In genomic region chr12:131116437-131117117, GRCh38 we compare ENCODE assay signal across 9 cellular contexts.
DNase-seq lines count a peak whose midpoint lies in the region; ATAC-seq and TF ChIP-seq lines count a peak whose summit lies in the region.
"Had no signal": no experiment of that assay in that cellular context is flagged by ENCODE, and none has a peak within 500 bp of the region (broad histone marks: within the 10 kb centered on the region; RNA-seq: fewer than 3 reads in every experiment).

No MANE protein-coding gene starts in this region.

- H2BK120ac ChIP-seq in IMR-90 (ENCODE audit: low read depth, low read length): no peak overlapping the region

- no peak overlapping the region for H4K8ac ChIP-seq in IMR-90 (ENCODE audit: low read depth in 2 of 2, low read length in 2 of 2)

- H3K27me3 ChIP-seq in BLaER1 (no peaks in the 10 kb centered on the region), IMR-90 (ENCODE audit: control insufficient read depth, insufficient read depth, low read length) (no peaks in the 10 kb centered on the region), dorsolateral prefrontal cortex (no peaks in the 10 kb centered on the region)

- H3K36me3 ChIP-seq in BLaER1 (peaks cover 36% of the 10 kb centered on the region; the same call in 1 of the 2 replicates), IMR-90 (ENCODE audit: control insufficient read depth, insufficient read depth, low read length) (no peaks in the 10 kb centered on the region)

- H3K4me3 Mint-ChIP-seq in nephron: no peak overlapping the region
- H3K4me3 Mint-ChIP-seq in activated naive CD4-positive, alpha-beta T cell treated with anti-CD3 and anti-CD28 coated beads, Interleukin-2, amount 10 ng/mL, durations not matched to agents 7 days and 5 days: no peak overlapping the region

- H3K27ac ChIP-seq in BLaER1: no peak overlapping the region
- H3K27ac ChIP-seq in IMR-90 (ENCODE audit: insufficient read depth, low read length): no peak overlapping the region
- H3K27ac ChIP-seq in dorsolateral prefrontal cortex: peak overlapping the region in 35 of 59 donors; percentile 2 to 75 (median 35)

- no peaks in the 10 kb centered on the region for H4K20me1 ChIP-seq in BLaER1
- no peaks in the 10 kb centered on the region for H4K20me1 ChIP-seq in IMR-90 (ENCODE audit: insufficient read depth, low read length)

- no peak overlapping the region for H3K14ac ChIP-seq in IMR-90 (replicated peaks; ENCODE audit: low read depth, low read length)

- TF ChIP-seq POLR2A in IMR-90 (IDR thresholded peaks at IDR 0.05; ENCODE audit: low read depth, low read length): no peak

- no peak overlapping the region for H2BK5ac ChIP-seq in IMR-90 (ENCODE audit: low read depth, low read length, poor library complexity, severe bottlenecking)

- H3K4me1 Mint-ChIP-seq in nephron: peaks cover 42% of the 10 kb centered on the region
- no peaks in the 10 kb centered on the region for H3K4me1 Mint-ChIP-seq in activated naive CD4-positive, alpha-beta T cell treated with anti-CD3 and anti-CD28 coated beads, Interleukin-2, amount 10 ng/mL, durations not matched to agents 7 days and 5 days

- H3K4ac ChIP-seq in IMR-90 (ENCODE audit: low read depth, low read length): no peak overlapping the region

- H2AK9ac ChIP-seq in IMR-90 (replicated peaks; ENCODE audit: low read depth, low read length, poor library complexity): no peak overlapping the region

- CTCF ChIA-PET in IMR-90 (lab: Yijun Ruan, JAX): no interaction called here
- CTCF ChIA-PET in activated naive CD4-positive, alpha-beta T cell treated with anti-CD3 and anti-CD28 coated beads, Interleukin-2, amount 10 ng/mL, durations not matched to agents 7 days and 5 days (lab: Charles Lee): interaction anchor here (2.1 to 3.9 kb wide), 3 partner anchors 12 to 16 kb away, joined by 10 to 22 read pairs (median 11); no protein-coding TSS in a partner anchor

- dilution Hi-C loops in IMR-90 (cut with HindIII; ENCODE audit: low sequenced_read_pairs, unreplicated experiment): no loop called here

- no peak for TF ChIP-seq RAD21 in IMR-90 (IDR thresholded peaks at IDR 0.05; ENCODE audit: low read length)

- TF ChIP-seq CTCF in IMR-90 (conservative IDR thresholded peaks at IDR 0.05; ENCODE audit: low read depth, low read length) (no peak), dorsolateral prefrontal cortex (IDR thresholded peaks at IDR 0.05 in 54 of 56, conservative IDR thresholded peaks at IDR 0.05 in 2 of 56; ENCODE audit: low read depth in 1 of 56, partially characterized antibody in 56 of 56) (peak in 52 of 56 donors; percentile 22 to 68 (median 50)), nephron (IDR thresholded peaks at IDR 0.05; ENCODE audit: unreplicated experiment in 3 of 3) (peak; percentile 41 to 43 (median 43))

- H3K9me1 ChIP-seq in IMR-90 (ENCODE audit: insufficient read depth, low read length): no peaks in the 10 kb centered on the region

- no CpG with 5 or more reads among the region's 15 CpGs for WGBS in IMR-90 (ENCODE audit: extremely low coverage in 2 of 2, insufficient read length in 1 of 2), 2 experiments

- H3K79me1 ChIP-seq in IMR-90 (ENCODE audit: low read depth in 1 of 2, low read length in 2 of 2): no peaks in the 10 kb centered on the region

- no peaks in the 10 kb centered on the region for H3K9me3 Mint-ChIP-seq in nephron
- H3K9me3 Mint-ChIP-seq in activated naive CD4-positive, alpha-beta T cell treated with anti-CD3 and anti-CD28 coated beads, Interleukin-2, amount 10 ng/mL, durations not matched to agents 7 days and 5 days: no peaks in the 10 kb centered on the region

- H2BK20ac ChIP-seq in IMR-90 (ENCODE audit: low read depth, low read length): no peak overlapping the region

- POLR2A ChIA-PET in IMR-90 (lab: Charles Lee; ENCODE audit: unreplicated experiment): no interaction called here

- DNase-seq in IMR-90: no peak
- DNase-seq in dorsolateral prefrontal cortex: peak in 5 of 10 donors; percentile 23 to 53 (median 46)
- DNase-seq in activated naive CD4-positive, alpha-beta T cell treated with anti-CD3 and anti-CD28 coated beads, Interleukin-2, amount 10 ng/mL, durations not matched to agents 7 days and 5 days: no peak
- no peak for DNase-seq in stimulated activated CD4-positive, alpha-beta T cell treated with anti-CD3 and anti-CD28 coated beads, Interleukin-4, amount 100 ng/mL, for 24 hours

- H3K4me1 ChIP-seq in BLaER1: peaks cover 52% of the 10 kb centered on the region
- H3K4me1 ChIP-seq in IMR-90 (ENCODE audit: control insufficient read depth, insufficient read depth, low read length): no peaks in the 10 kb centered on the region

- H3K9me3 ChIP-seq in BLaER1: no peaks in the 10 kb centered on the region
- H3K9me3 ChIP-seq in IMR-90 (ENCODE audit: control insufficient read depth, insufficient read depth, low read length): peaks cover 29% of the 10 kb centered on the region

- H4K91ac ChIP-seq in IMR-90 (ENCODE audit: insufficient read depth, low read depth, low read length): no peak overlapping the region

- H3K27me3 Mint-ChIP-seq in nephron (ENCODE audit: low read depth): peaks cover 18% of the 10 kb centered on the region
- H3K27me3 Mint-ChIP-seq in activated naive CD4-positive, alpha-beta T cell treated with anti-CD3 and anti-CD28 coated beads, Interleukin-2, amount 10 ng/mL, durations not matched to agents 7 days and 5 days: peaks cover 17% of the 10 kb centered on the region

- in situ Hi-C loops in IMR-90 (cut with MboI; ENCODE audit: low sequenced_read_pairs): loop anchor here (25.0 kb wide), 1 partner anchor 721 kb away; the partner anchor contains the start of gene MMP17

- ATAC-seq in IMR-90 (ENCODE audit: low read depth) (peak; percentile 21; the same call in 1 of the 2 replicates), HG02981 (IDR thresholded peaks at IDR 0.05; ENCODE audit: unreplicated experiment) (no peak), HG03342 (IDR thresholded peaks at IDR 0.05; ENCODE audit: unreplicated experiment) (no peak)
- ATAC-seq: left colon had no signal

- no peak overlapping the region for H3K23ac ChIP-seq in IMR-90 (ENCODE audit: low read depth, low read length)

- H2AK5ac ChIP-seq in IMR-90 (ENCODE audit: low read depth, low read length): no peak overlapping the region

- no peak overlapping the region for H4K5ac ChIP-seq in IMR-90 (ENCODE audit: low read depth, low read length)

- H3K4me2 ChIP-seq in BLaER1: peak overlapping the region; percentile 18; the same call in 1 of the 2 replicates
- no peak overlapping the region for H3K4me2 ChIP-seq in IMR-90 (ENCODE audit: low read depth, low read length)

- no peaks in the 10 kb centered on the region for H3K36me3 Mint-ChIP-seq in nephron (ENCODE audit: low read depth)
- no peaks in the 10 kb centered on the region for H3K36me3 Mint-ChIP-seq in activated naive CD4-positive, alpha-beta T cell treated with anti-CD3 and anti-CD28 coated beads, Interleukin-2, amount 10 ng/mL, durations not matched to agents 7 days and 5 days

- H2BK15ac ChIP-seq in IMR-90 (ENCODE audit: low read depth, low read length): no peak overlapping the region

- intact Hi-C loops in IMR-90 (cut with micrococcal nuclease): no loop called here
- intact Hi-C loops in dorsolateral prefrontal cortex (cut with DNase I): loop anchor here in 1 of 2 donors (5.0 kb wide), 1 partner anchor 716 kb away; no protein-coding TSS in a partner anchor

- peak overlapping the region in 1 of 3 experiments; percentile 21 for H3K27ac Mint-ChIP-seq in nephron
- no peak overlapping the region for H3K27ac Mint-ChIP-seq in activated naive CD4-positive, alpha-beta T cell treated with anti-CD3 and anti-CD28 coated beads, Interleukin-2, amount 10 ng/mL, durations not matched to agents 7 days and 5 days

- no peak overlapping the region for H2AFZ ChIP-seq in IMR-90 (replicated peaks; ENCODE audit: low read length, poor library complexity)

- no peak overlapping the region for H3K56ac ChIP-seq in IMR-90 (ENCODE audit: extremely low read depth, insufficient read depth, low read length)

- H3K4me3 ChIP-seq in BLaER1: no peak overlapping the region
- no peak overlapping the region for H3K4me3 ChIP-seq in IMR-90 (ENCODE audit: insufficient read depth, low read depth, low read length)
- H3K4me3 ChIP-seq in dorsolateral prefrontal cortex: peak overlapping the region in 5 of 59 donors; percentile 0 to 25 (median 19)

- no peak overlapping the region for H3K18ac ChIP-seq in IMR-90 (ENCODE audit: low read depth, low read length)

- H3K9ac ChIP-seq in BLaER1: no peak overlapping the region
- no peak overlapping the region for H3K9ac ChIP-seq in IMR-90 (ENCODE audit: low read depth, low read length)

- no TSS peak for BruUV-seq in IMR-90 (replicated peaks; lab: Mats Ljungman, UMichigan)

TF ChIP-seq in IMR-90, 13 proteins besides CTCF, POLR2A, EP300 and RAD21:
- TF ChIP-seq USF2 (IDR thresholded peaks at IDR 0.05; ENCODE audit: low read depth, low read length) (no peak), RCOR1 (IDR thresholded peaks at IDR 0.05; ENCODE audit: insufficient replicate concordance, low read length) (no peak), NFE2L2 (IDR thresholded peaks at IDR 0.05; ENCODE audit: low read depth, low read length) (no peak), CHD1 (IDR thresholded peaks at IDR 0.05; ENCODE audit: low read depth, low read length) (no peak), CEBPB (IDR thresholded peaks at IDR 0.05; ENCODE audit: low read depth, low read length) (no peak), ELK1 (IDR thresholded peaks at IDR 0.05; ENCODE audit: borderline replicate concordance, low read depth, low read length) (no peak), MXI1 (IDR thresholded peaks at IDR 0.05; ENCODE audit: borderline replicate concordance, low read depth, low read length) (no peak)

Comparison
In these comparisons a context has a peak if more than half of its experiments do, and no peak if none do; other contexts are left out.
1. H3K27ac ChIP-seq: peak in dorsolateral prefrontal cortex (35 of 59); none in BLaER1 (single experiment) and IMR-90 (single experiment).